22 cellular contexts compared by ENCODE assay signal in genomic region chr3:153169793-153170386, GRCh38. TPM values are rescaled to one million over a fixed set of nuclear protein-coding genes. Genes with fewer than 3 reads are reported as not detected.
DNase-seq lines count a peak whose midpoint lies in the region; ATAC-seq, FAIRE-seq and TF ChIP-seq lines count a peak whose summit lies in the region.
"Had no signal": no experiment of that assay in that cellular context is flagged by ENCODE, and none has a peak within 500 bp of the region (broad histone marks: within the 10 kb centered on the region; RNA-seq: fewer than 3 reads in every experiment).

No MANE protein-coding gene starts in this region.

- H3K27me3 ChIP-seq in keratinocyte (ENCODE audit: control insufficient read depth, extremely low read depth, insufficient read depth, low read length) (no peaks in the 10 kb centered on the region), tibial artery (no peaks in the 10 kb centered on the region), foreskin keratinocyte (no peaks in the 10 kb centered on the region)

- peaks cover 33% of the 10 kb centered on the region for H3K4me1 Mint-ChIP-seq in Calu3 (ENCODE audit: low read depth, unreplicated experiment)
- H3K4me1 Mint-ChIP-seq in HFFc6 (ENCODE audit: low read depth), result peaks cover 82% of the 10 kb centered on the region
- H3K4me1 Mint-ChIP-seq in T-helper 17 cell, result peaks cover 49% of the 10 kb centered on the region

- DNase-seq in Calu3, result no peak
- DNase-seq in HFFc6, result peak; percentile 64
- no peak for DNase-seq in T-helper 17 cell
- DNase-seq in keratinocyte (ENCODE audit: low read depth, low spot score), result no peak
- DNase-seq in tibial artery, result no peak
- DNase-seq in foreskin keratinocyte, result no peak
- DNase-seq: CD4-positive, alpha-beta T cell; COR-L47; DMS 273 treated with DMSO at 0.1 percent for 48 hours; DMS79 treated with DMSO at 0.1 percent for 48 hours; KBM-7; MM.1S; NCI-H1048; NCI-H1417 treated with DMSO at 0.1 percent for 48 hours; NCI-H187 treated with DMSO at 0.1 percent for 48 hours; RPMI8226; SIG-M5; T-helper 1 cell had no signal

- H3K4me1 ChIP-seq in keratinocyte (ENCODE audit: control insufficient read depth, extremely low read depth, insufficient read depth, low read length), result peaks cover 24% of the 10 kb centered on the region
- peaks cover 0 to 20% (median 13%) of the 10 kb centered on the region in 4 donors for H3K4me1 ChIP-seq in tibial artery
- H3K4me1 ChIP-seq in foreskin keratinocyte, result peaks cover 21% of the 10 kb centered on the region

- H3K9me1 ChIP-seq in keratinocyte (ENCODE audit: control insufficient read depth, extremely low read depth, insufficient read depth, low read length), result no peaks in the 10 kb centered on the region

- dilution Hi-C loops in keratinocyte (cut with MboI; ENCODE audit: extremely low pct_ligation_motif_present, low sequenced_read_pairs), result no loop called here

- ATAC-seq in T-helper 17 cell (no peak), HG02759 (IDR thresholded peaks at IDR 0.05; ENCODE audit: unreplicated experiment) (no peak), foreskin keratinocyte (no peak)

- peaks cover 2 to 10% of the 10 kb centered on the region in 2 experiments for H3K36me3 ChIP-seq in keratinocyte (ENCODE audit: control insufficient read depth in 2 of 2, extremely low read depth in 1 of 2, insufficient read depth in 2 of 2, low read length in 2 of 2)
- H3K36me3 ChIP-seq in tibial artery, result peaks cover 0 to 5% (median 0%) of the 10 kb centered on the region in 3 donors

- CTCF ChIA-PET in Calu3 (lab: Charles Lee), result interaction anchor here (0.6 to 0.7 kb wide), 2 partner anchors 127 to 719 kb away, joined by 3 read pairs; no protein-coding TSS in a partner anchor

- intact Hi-C loops in Calu3 (cut with micrococcal nuclease; ENCODE audit: unreplicated experiment), result no loop called here
- intact Hi-C loops in tibial artery (cut with DNase I; ENCODE audit: low total_unique reads), result no loop called here

- H3K27ac ChIP-seq in keratinocyte (ENCODE audit: control insufficient read depth, insufficient read depth, low read length) (no peak overlapping the region), tibial artery (no peak overlapping the region), foreskin keratinocyte (no peak overlapping the region)
- H3K27ac ChIP-seq: PC-9 had no signal

- H3K9ac ChIP-seq in keratinocyte (ENCODE audit: control insufficient read depth, extremely low read depth, insufficient read depth, low read length), result no peak overlapping the region

- peaks cover 49% of the 10 kb centered on the region for H3K79me2 ChIP-seq in keratinocyte (ENCODE audit: control insufficient read depth, insufficient read depth, low read length)

- H3K27me3 Mint-ChIP-seq in Calu3 (ENCODE audit: unreplicated experiment) (no peaks in the 10 kb centered on the region), HFFc6 (ENCODE audit: insufficient read depth) (no peaks in the 10 kb centered on the region; the same call in 1 of the 2 replicates), T-helper 17 cell (no peaks in the 10 kb centered on the region)
- H3K27me3 Mint-ChIP-seq: CD4-positive, alpha-beta T cell had no signal

- H3K27ac Mint-ChIP-seq in Calu3 (ENCODE audit: unreplicated experiment), result peak overlapping the region; percentile 70
- peak overlapping the region; percentile 51; the same call in 1 of the 2 replicates for H3K27ac Mint-ChIP-seq in HFFc6
- peak overlapping the region; percentile 53 for H3K27ac Mint-ChIP-seq in T-helper 17 cell

- H3K9me3 Mint-ChIP-seq in Calu3 (ENCODE audit: low read depth, unreplicated experiment), result no peaks in the 10 kb centered on the region
- H3K9me3 Mint-ChIP-seq in HFFc6, result no peaks in the 10 kb centered on the region
- H3K9me3 Mint-ChIP-seq: CD4-positive, alpha-beta T cell had no signal

- H3K4me2 ChIP-seq in keratinocyte (ENCODE audit: control insufficient read depth, extremely low read depth, insufficient read depth, low read depth, low read length), result no peak overlapping the region
- H3K4me2 ChIP-seq: PC-9 had no signal

- peaks cover 69% of the 10 kb centered on the region for H3K36me3 Mint-ChIP-seq in Calu3 (ENCODE audit: insufficient read depth, unreplicated experiment)
- peaks cover 20% of the 10 kb centered on the region for H3K36me3 Mint-ChIP-seq in HFFc6 (ENCODE audit: low read depth)
- H3K36me3 Mint-ChIP-seq in T-helper 17 cell (ENCODE audit: low read depth), result no peaks in the 10 kb centered on the region

- H3K9me3 ChIP-seq in T-helper 17 cell (ENCODE audit: control insufficient read depth, low read length, poor library complexity, severe bottlenecking), result no peaks in the 10 kb centered on the region
- H3K9me3 ChIP-seq in keratinocyte (ENCODE audit: control insufficient read depth, low read depth, low read length), result no peaks in the 10 kb centered on the region
- no peaks in the 10 kb centered on the region for H3K9me3 ChIP-seq in tibial artery

- peak; percentile 52 for FAIRE-seq in keratinocyte (lab: Jason Lieb, UNC)
- FAIRE-seq: G401.6, GM12892 had no signal

- BruUV-seq in Calu3 (replicated peaks; lab: Mats Ljungman, UMichigan), result no TSS peak

- no peak overlapping the region for H3K4me3 ChIP-seq in keratinocyte (ENCODE audit: control insufficient read depth in 2 of 3, extremely low read depth in 1 of 3, insufficient read depth in 2 of 3, low read depth in 1 of 3, low read length in 3 of 3)
- H3K4me3 ChIP-seq in tibial artery, result no peak overlapping the region
- H3K4me3 ChIP-seq: PC-9 had no signal

- H2AFZ ChIP-seq in keratinocyte (ENCODE audit: control insufficient read depth, low read length), result no peak overlapping the region
- H2AFZ ChIP-seq: PC-9 had no signal

- H3K4me3 Mint-ChIP-seq in Calu3 (ENCODE audit: low read depth, unreplicated experiment) (no peak overlapping the region), HFFc6 (peak overlapping the region; percentile 57), T-helper 17 cell (no peak overlapping the region)
- H3K4me3 Mint-ChIP-seq: CD4-positive, alpha-beta T cell had no signal

- no peak for TF ChIP-seq CTCF in Calu3 (IDR thresholded peaks at IDR 0.05; ENCODE audit: unreplicated experiment)
- TF ChIP-seq CTCF in HFFc6 (IDR thresholded peaks at IDR 0.05), result no peak
- TF ChIP-seq CTCF in keratinocyte (optimal IDR thresholded peaks at IDR 0.05 in 1 of 3, IDR thresholded peaks at IDR 0.05 in 1 of 3, conservative IDR thresholded peaks at IDR 0.05 in 1 of 3; ENCODE audit: extremely low read depth in 1 of 3, insufficient read depth in 2 of 3, low read length in 3 of 3), result no peak
- no peak for TF ChIP-seq CTCF in tibial artery (IDR thresholded peaks at IDR 0.05)
- TF ChIP-seq CTCF in foreskin keratinocyte (conservative IDR thresholded peaks at IDR 0.05), result no peak

- peaks cover 14% of the 10 kb centered on the region for H4K20me1 ChIP-seq in keratinocyte (ENCODE audit: control insufficient read depth, extremely low read depth, insufficient read depth, low read length)

RNA-seq across cellular contexts. Expression of gene RAP2B, which starts 7.9 kb away (rescaled TPM):
- total RNA-seq in Calu3 (2022) (65.7 and 84.7 TPM in 2 replicates), T-helper 17 cell (10 to 100 TPM; 19.7 to 34.3 TPM), foreskin keratinocyte (25.8 and 28.0 TPM in 2 replicates)
- 10 to 100 TPM; 13.3 to 20.9 (median 18.6) TPM for total RNA-seq in HFFc6 (2021; fragmentation: NEBNext Ultra II Directional; extraction: Animal tissue kit (Norgen Biotek cat#: 25700))
- polyA plus RNA-seq in keratinocyte (17.0 to 20.1 TPM (median 19.7 TPM) in 3 replicates), foreskin keratinocyte (11.8 and 12.2 TPM in 2 replicates)
- polyA plus RNA-seq in keratinocyte (2011; ENCODE audit: low read depth), result 11.3 TPM
- polyA plus RNA-seq in keratinocyte (2011; cell fraction: cytosol; rRNA removed), result 15.2 and 16.7 TPM in 2 replicates
- polyA plus RNA-seq in keratinocyte (2011; cell fraction: nucleus; rRNA removed), result 28.1 and 28.9 TPM in 2 replicates
- polyA plus RNA-seq in keratinocyte (2012; ENCODE audit: low replicate concordance), result 22.5 and 24.8 TPM in 2 replicates
- polyA minus RNA-seq in keratinocyte, result 20.7 to 42.1 TPM (median 37.9 TPM) in 3 replicates
- 94.8 TPM for polyA minus RNA-seq in keratinocyte (2011; cell fraction: cytosol; rRNA and poly(A)+ RNA removed)
- polyA minus RNA-seq in keratinocyte (2011; cell fraction: nucleus; rRNA and poly(A)+ RNA removed), result 52.3 and 72.3 TPM in 2 replicates
